ENCODE assay signal across 2 cellular contexts in genomic region chr4:148692242-148692641, GRCh38.
A peak's percentile ranks its signal among the peaks of the same experiment; 100 is the strongest.
TF ChIP-seq lines count a peak whose summit lies in the region.

No MANE protein-coding gene starts in this region.

TF ChIP-seq in liver, 16 proteins besides CTCF, POLR2A, EP300 and RAD21 (continued from another document):
- peak; percentile 47 for TF ChIP-seq ZBTB33 (IDR thresholded peaks at IDR 0.05)
- TF ChIP-seq JUND (IDR thresholded peaks at IDR 0.05) = peak in 1 of 2 donors; percentile 78
- TF ChIP-seq RXRA (IDR thresholded peaks at IDR 0.05) = peak; percentile 15 to 80
- no peak for TF ChIP-seq ATF3 (IDR thresholded peaks at IDR 0.05)
- TF ChIP-seq TAF1 (conservative IDR thresholded peaks at IDR 0.05) = no peak
- TF ChIP-seq REST (IDR thresholded peaks at IDR 0.05) = peak; percentile 22
- TF ChIP-seq FOXA1 (IDR thresholded peaks at IDR 0.05) = no peak
- peak; percentile 53 for TF ChIP-seq YY1 (IDR thresholded peaks at IDR 0.05)
- peak in 1 of 2 donors; percentile 46 for TF ChIP-seq GABPA (IDR thresholded peaks at IDR 0.05 in 1 of 2, conservative IDR thresholded peaks at IDR 0.05 in 1 of 2)
- TF ChIP-seq SP1 (IDR thresholded peaks at IDR 0.05) = peak; percentile 62
- TF ChIP-seq FOXA2 (IDR thresholded peaks at IDR 0.05) = no peak
- TF ChIP-seq, protein P1, sequence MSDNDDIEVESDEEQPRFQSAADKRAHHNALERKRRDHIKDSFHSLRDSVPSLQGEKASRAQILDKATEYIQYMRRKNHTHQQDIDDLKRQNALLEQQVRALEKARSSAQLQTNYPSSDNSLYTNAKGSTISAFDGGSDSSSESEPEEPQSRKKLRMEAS (IDR thresholded peaks at IDR 0.05) = peak; percentile 49

TF ChIP-seq in HepG2, 621 proteins besides CTCF, POLR2A, EP300 and RAD21 (continued from another document):
- no peak for TF ChIP-seq THAP9 (CRISPR knock-in tag; IDR thresholded peaks at IDR 0.05; ENCODE audit: borderline replicate concordance)
- TF ChIP-seq ATF7-NPFF (CRISPR knock-in tag; IDR thresholded peaks at IDR 0.05; ENCODE audit: low read depth) = no peak
- no peak for TF ChIP-seq FOXC1 (CRISPR knock-in tag; IDR thresholded peaks at IDR 0.05; ENCODE audit: borderline replicate concordance)
- TF ChIP-seq PRMT3 (CRISPR knock-in tag; IDR thresholded peaks at IDR 0.05; ENCODE audit: borderline replicate concordance, low read depth) = no peak
- no peak for TF ChIP-seq CREB3 (CRISPR knock-in tag; IDR thresholded peaks at IDR 0.05)
- TF ChIP-seq, protein P2, sequence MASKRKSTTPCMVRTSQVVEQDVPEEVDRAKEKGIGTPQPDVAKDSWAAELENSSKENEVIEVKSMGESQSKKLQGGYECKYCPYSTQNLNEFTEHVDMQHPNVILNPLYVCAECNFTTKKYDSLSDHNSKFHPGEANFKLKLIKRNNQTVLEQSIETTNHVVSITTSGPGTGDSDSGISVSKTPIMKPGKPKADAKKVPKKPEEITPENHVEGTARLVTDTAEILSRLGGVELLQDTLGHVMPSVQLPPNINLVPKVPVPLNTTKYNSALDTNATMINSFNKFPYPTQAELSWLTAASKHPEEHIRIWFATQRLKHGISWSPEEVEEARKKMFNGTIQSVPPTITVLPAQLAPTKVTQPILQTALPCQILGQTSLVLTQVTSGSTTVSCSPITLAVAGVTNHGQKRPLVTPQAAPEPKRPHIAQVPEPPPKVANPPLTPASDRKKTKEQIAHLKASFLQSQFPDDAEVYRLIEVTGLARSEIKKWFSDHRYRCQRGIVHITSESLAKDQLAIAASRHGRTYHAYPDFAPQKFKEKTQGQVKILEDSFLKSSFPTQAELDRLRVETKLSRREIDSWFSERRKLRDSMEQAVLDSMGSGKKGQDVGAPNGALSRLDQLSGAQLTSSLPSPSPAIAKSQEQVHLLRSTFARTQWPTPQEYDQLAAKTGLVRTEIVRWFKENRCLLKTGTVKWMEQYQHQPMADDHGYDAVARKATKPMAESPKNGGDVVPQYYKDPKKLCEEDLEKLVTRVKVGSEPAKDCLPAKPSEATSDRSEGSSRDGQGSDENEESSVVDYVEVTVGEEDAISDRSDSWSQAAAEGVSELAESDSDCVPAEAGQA (IDR thresholded peaks at IDR 0.05; ENCODE audit: low read depth) = no peak
- TF ChIP-seq, protein P2 (CRISPR knock-in tag; IDR thresholded peaks at IDR 0.05; ENCODE audit: borderline replicate concordance) = no peak
- no peak for TF ChIP-seq CHCHD3 (CRISPR knock-in tag; IDR thresholded peaks at IDR 0.05)
- TF ChIP-seq ZNF256 (CRISPR knock-in tag; conservative IDR thresholded peaks at IDR 0.05) = no peak
- TF ChIP-seq PLRG1 (conservative IDR thresholded peaks at IDR 0.05) = no peak
- no peak for TF ChIP-seq IKZF1 (IDR thresholded peaks at IDR 0.05)
- TF ChIP-seq, protein P3, sequence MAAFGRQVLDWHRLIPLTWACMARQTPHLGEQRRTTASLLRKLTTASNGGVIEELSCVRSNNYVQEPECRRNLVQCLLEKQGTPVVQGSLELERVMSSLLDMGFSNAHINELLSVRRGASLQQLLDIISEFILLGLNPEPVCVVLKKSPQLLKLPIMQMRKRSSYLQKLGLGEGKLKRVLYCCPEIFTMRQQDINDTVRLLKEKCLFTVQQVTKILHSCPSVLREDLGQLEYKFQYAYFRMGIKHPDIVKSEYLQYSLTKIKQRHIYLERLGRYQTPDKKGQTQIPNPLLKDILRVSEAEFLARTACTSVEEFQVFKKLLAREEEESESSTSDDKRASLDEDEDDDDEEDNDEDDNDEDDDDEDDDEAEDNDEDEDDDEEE (CRISPR knock-in tag; IDR thresholded peaks at IDR 0.05) = no peak
- TF ChIP-seq, protein P4, sequence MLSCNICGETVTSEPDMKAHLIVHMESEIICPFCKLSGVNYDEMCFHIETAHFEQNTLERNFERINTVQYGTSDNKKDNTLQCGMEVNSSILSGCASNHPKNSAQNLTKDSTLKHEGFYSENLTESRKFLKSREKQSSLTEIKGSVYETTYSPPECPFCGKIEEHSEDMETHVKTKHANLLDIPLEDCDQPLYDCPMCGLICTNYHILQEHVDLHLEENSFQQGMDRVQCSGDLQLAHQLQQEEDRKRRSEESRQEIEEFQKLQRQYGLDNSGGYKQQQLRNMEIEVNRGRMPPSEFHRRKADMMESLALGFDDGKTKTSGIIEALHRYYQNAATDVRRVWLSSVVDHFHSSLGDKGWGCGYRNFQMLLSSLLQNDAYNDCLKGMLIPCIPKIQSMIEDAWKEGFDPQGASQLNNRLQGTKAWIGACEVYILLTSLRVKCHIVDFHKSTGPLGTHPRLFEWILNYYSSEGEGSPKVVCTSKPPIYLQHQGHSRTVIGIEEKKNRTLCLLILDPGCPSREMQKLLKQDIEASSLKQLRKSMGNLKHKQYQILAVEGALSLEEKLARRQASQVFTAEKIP (CRISPR knock-in tag; IDR thresholded peaks at IDR 0.05; ENCODE audit: borderline replicate concordance) = no peak
- TF ChIP-seq FOXA3 (CRISPR knock-in tag; IDR thresholded peaks at IDR 0.05) = no peak
- TF ChIP-seq ZFP82 (CRISPR knock-in tag; IDR thresholded peaks at IDR 0.05; ENCODE audit: borderline replicate concordance) = no peak
